In the genomic region with DNA sequence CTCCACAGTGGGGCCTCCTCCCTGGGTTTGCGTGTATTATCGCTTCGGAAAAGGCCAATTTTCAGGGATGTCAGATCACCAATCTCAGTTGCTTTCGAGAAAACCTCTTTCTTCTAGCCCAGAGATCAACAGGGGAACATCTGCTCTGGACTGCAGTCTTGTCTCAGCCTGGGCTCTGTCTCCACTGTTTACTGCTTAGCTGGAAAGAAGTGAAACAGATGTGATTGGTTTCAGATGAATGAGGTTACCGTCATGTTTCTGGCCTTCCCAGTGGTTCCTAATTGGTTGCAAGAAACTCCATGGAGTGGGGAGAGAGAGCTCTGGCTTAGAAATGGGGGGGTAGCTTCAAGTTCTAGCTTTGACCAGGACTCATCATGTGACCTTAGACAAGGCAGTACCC, we compare ENCODE assay signal across 1 cellular context.
TF ChIP-seq lines count a peak whose summit lies in the region.

No MANE protein-coding gene starts in this region.

TF ChIP-seq in H1, 55 proteins besides CTCF, POLR2A, EP300 and RAD21:
- no peak for TF ChIP-seq ASH2L (IDR thresholded peaks at IDR 0.05; ENCODE audit: low read length)
- no peak for TF ChIP-seq TEAD4 (IDR thresholded peaks at IDR 0.05; ENCODE audit: low read depth, low read length)
- TF ChIP-seq, protein P1, sequence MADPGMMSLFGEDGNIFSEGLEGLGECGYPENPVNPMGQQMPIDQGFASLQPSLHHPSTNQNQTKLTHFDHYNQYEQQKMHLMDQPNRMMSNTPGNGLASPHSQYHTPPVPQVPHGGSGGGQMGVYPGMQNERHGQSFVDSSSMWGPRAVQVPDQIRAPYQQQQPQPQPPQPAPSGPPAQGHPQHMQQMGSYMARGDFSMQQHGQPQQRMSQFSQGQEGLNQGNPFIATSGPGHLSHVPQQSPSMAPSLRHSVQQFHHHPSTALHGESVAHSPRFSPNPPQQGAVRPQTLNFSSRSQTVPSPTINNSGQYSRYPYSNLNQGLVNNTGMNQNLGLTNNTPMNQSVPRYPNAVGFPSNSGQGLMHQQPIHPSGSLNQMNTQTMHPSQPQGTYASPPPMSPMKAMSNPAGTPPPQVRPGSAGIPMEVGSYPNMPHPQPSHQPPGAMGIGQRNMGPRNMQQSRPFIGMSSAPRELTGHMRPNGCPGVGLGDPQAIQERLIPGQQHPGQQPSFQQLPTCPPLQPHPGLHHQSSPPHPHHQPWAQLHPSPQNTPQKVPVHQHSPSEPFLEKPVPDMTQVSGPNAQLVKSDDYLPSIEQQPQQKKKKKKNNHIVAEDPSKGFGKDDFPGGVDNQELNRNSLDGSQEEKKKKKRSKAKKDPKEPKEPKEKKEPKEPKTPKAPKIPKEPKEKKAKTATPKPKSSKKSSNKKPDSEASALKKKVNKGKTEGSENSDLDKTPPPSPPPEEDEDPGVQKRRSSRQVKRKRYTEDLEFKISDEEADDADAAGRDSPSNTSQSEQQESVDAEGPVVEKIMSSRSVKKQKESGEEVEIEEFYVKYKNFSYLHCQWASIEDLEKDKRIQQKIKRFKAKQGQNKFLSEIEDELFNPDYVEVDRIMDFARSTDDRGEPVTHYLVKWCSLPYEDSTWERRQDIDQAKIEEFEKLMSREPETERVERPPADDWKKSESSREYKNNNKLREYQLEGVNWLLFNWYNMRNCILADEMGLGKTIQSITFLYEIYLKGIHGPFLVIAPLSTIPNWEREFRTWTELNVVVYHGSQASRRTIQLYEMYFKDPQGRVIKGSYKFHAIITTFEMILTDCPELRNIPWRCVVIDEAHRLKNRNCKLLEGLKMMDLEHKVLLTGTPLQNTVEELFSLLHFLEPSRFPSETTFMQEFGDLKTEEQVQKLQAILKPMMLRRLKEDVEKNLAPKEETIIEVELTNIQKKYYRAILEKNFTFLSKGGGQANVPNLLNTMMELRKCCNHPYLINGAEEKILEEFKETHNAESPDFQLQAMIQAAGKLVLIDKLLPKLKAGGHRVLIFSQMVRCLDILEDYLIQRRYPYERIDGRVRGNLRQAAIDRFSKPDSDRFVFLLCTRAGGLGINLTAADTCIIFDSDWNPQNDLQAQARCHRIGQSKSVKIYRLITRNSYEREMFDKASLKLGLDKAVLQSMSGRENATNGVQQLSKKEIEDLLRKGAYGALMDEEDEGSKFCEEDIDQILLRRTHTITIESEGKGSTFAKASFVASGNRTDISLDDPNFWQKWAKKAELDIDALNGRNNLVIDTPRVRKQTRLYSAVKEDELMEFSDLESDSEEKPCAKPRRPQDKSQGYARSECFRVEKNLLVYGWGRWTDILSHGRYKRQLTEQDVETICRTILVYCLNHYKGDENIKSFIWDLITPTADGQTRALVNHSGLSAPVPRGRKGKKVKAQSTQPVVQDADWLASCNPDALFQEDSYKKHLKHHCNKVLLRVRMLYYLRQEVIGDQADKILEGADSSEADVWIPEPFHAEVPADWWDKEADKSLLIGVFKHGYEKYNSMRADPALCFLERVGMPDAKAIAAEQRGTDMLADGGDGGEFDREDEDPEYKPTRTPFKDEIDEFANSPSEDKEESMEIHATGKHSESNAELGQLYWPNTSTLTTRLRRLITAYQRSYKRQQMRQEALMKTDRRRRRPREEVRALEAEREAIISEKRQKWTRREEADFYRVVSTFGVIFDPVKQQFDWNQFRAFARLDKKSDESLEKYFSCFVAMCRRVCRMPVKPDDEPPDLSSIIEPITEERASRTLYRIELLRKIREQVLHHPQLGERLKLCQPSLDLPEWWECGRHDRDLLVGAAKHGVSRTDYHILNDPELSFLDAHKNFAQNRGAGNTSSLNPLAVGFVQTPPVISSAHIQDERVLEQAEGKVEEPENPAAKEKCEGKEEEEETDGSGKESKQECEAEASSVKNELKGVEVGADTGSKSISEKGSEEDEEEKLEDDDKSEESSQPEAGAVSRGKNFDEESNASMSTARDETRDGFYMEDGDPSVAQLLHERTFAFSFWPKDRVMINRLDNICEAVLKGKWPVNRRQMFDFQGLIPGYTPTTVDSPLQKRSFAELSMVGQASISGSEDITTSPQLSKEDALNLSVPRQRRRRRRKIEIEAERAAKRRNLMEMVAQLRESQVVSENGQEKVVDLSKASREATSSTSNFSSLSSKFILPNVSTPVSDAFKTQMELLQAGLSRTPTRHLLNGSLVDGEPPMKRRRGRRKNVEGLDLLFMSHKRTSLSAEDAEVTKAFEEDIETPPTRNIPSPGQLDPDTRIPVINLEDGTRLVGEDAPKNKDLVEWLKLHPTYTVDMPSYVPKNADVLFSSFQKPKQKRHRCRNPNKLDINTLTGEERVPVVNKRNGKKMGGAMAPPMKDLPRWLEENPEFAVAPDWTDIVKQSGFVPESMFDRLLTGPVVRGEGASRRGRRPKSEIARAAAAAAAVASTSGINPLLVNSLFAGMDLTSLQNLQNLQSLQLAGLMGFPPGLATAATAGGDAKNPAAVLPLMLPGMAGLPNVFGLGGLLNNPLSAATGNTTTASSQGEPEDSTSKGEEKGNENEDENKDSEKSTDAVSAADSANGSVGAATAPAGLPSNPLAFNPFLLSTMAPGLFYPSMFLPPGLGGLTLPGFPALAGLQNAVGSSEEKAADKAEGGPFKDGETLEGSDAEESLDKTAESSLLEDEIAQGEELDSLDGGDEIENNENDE (IDR thresholded peaks at IDR 0.05; ENCODE audit: insufficient replicate concordance, low read length): no peak
- TF ChIP-seq, protein P2, sequence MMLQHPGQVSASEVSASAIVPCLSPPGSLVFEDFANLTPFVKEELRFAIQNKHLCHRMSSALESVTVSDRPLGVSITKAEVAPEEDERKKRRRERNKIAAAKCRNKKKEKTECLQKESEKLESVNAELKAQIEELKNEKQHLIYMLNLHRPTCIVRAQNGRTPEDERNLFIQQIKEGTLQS (IDR thresholded peaks at IDR 0.05; ENCODE audit: insufficient read depth, low read depth, low read length): no peak
- TF ChIP-seq, protein P3, sequence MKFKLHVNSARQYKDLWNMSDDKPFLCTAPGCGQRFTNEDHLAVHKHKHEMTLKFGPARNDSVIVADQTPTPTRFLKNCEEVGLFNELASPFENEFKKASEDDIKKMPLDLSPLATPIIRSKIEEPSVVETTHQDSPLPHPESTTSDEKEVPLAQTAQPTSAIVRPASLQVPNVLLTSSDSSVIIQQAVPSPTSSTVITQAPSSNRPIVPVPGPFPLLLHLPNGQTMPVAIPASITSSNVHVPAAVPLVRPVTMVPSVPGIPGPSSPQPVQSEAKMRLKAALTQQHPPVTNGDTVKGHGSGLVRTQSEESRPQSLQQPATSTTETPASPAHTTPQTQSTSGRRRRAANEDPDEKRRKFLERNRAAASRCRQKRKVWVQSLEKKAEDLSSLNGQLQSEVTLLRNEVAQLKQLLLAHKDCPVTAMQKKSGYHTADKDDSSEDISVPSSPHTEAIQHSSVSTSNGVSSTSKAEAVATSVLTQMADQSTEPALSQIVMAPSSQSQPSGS (IDR thresholded peaks at IDR 0.05; ENCODE audit: low read length): no peak
- no peak for TF ChIP-seq RXRA (IDR thresholded peaks at IDR 0.05; ENCODE audit: insufficient read depth, low read depth, low read length)
- TF ChIP-seq SIN3A (conservative IDR thresholded peaks at IDR 0.05 in 1 of 2, IDR thresholded peaks at IDR 0.05 in 1 of 2; ENCODE audit: low read depth in 1 of 2, low read length in 2 of 2): no peak
- TF ChIP-seq, protein P4, sequence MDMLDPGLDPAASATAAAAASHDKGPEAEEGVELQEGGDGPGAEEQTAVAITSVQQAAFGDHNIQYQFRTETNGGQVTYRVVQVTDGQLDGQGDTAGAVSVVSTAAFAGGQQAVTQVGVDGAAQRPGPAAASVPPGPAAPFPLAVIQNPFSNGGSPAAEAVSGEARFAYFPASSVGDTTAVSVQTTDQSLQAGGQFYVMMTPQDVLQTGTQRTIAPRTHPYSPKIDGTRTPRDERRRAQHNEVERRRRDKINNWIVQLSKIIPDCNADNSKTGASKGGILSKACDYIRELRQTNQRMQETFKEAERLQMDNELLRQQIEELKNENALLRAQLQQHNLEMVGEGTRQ (IDR thresholded peaks at IDR 0.05; ENCODE audit: low read length): no peak
- TF ChIP-seq TAF7 (optimal IDR thresholded peaks at IDR 0.05; ENCODE audit: borderline replicate concordance, low read depth, low read length): no peak
- no peak for TF ChIP-seq RBBP5 (IDR thresholded peaks at IDR 0.05; ENCODE audit: borderline replicate concordance, low read depth, low read length)
- no peak for TF ChIP-seq NRF1 (IDR thresholded peaks at IDR 0.05; ENCODE audit: low read depth, low read length)
- TF ChIP-seq PHF8 (conservative IDR thresholded peaks at IDR 0.05; ENCODE audit: low read depth, low read length): no peak
- no peak for TF ChIP-seq SP2 (IDR thresholded peaks at IDR 0.05; ENCODE audit: low read length)
- TF ChIP-seq KDM4A (IDR thresholded peaks at IDR 0.05; ENCODE audit: low read depth, low read length, severe bottlenecking): no peak
- no peak for TF ChIP-seq BCL11A (IDR thresholded peaks at IDR 0.05; ENCODE audit: low read depth in 2 of 2, low read length in 2 of 2)
- TF ChIP-seq KDM1A (IDR thresholded peaks at IDR 0.05; ENCODE audit: borderline replicate concordance, low read length): no peak
- no peak for TF ChIP-seq CTBP2 (IDR thresholded peaks at IDR 0.05; ENCODE audit: borderline replicate concordance, insufficient read depth, insufficient read length, low read length)
- TF ChIP-seq ZNF274 (IDR thresholded peaks at IDR 0.05; ENCODE audit: borderline replicate concordance, extremely low read depth, low read length): no peak
- TF ChIP-seq SIX5 (IDR thresholded peaks at IDR 0.05; ENCODE audit: low read depth, low read length): no peak
- no peak for TF ChIP-seq EZH2 (IDR thresholded peaks at IDR 0.05; ENCODE audit: low read depth, low read length, severe bottlenecking)
